Comparison of ENCODE assay signal across 9 cellular contexts in the genomic region with DNA sequence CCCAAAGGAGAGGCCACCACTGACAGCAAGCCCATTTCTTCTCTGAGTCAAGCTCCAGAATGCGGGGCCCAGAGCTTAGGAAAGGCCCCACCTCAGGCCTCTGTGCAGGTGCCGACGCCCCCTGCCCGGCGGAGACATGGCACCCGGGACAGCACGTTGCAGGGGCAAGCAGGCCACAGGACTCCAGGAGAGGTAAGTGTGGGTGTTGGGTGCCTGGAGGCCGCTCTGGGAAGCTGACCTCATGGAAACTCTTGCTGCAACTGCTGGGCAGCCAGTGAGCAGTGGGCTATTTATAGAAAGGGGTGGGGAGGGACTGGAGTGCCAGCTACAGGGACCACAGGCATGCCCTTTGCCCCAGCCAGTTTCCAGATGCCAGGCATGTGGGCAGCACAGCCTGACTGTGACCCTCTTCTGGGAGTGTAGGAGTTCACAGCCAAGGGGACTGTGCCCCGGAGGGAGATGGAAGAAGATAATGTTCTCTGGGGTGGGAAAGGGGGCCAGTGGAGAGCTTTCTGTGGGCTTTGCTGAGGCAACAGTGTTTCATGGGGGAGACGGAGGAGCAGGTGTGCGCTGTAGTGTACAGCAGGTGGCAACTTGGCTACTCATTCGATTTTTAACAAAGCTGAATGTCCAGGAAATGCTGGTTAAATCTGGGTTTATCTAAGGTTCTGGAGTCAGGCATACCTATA. TPM values are rescaled to one million over a fixed set of nuclear protein-coding genes. Genes with fewer than 3 reads are reported as not detected.
DNase-seq lines count a peak whose midpoint lies in the region; ATAC-seq and TF ChIP-seq lines count a peak whose summit lies in the region.
"Had no signal": no experiment of that assay in that cellular context is flagged by ENCODE, and none has a peak within 500 bp of the region (broad histone marks: within the 10 kb centered on the region; RNA-seq: fewer than 3 reads in every experiment).

No MANE protein-coding gene starts in this region.

- H3K27me3 ChIP-seq in right lobe of liver: no peaks in the 10 kb centered on the region
- H3K27me3 ChIP-seq in uterus: no peaks in the 10 kb centered on the region

- H3K36me3 ChIP-seq in right lobe of liver (no peaks in the 10 kb centered on the region), uterus (no peaks in the 10 kb centered on the region)

- no peaks in the 10 kb centered on the region for H3K9me3 ChIP-seq in right lobe of liver
- H3K9me3 ChIP-seq in uterus: no peaks in the 10 kb centered on the region

- H3K4me3 ChIP-seq in choroid plexus epithelial cell (ENCODE audit: low read depth, low read length): no peak overlapping the region
- H3K4me3 ChIP-seq in right lobe of liver: peak overlapping the region in 1 of 3 donors; percentile 9
- H3K4me3 ChIP-seq in uterus: no peak overlapping the region

- TF ChIP-seq POLR2A in right lobe of liver (IDR thresholded peaks at IDR 0.05) (peak; percentile 84), uterus (IDR thresholded peaks at IDR 0.05) (peak in 1 of 2 donors; percentile 20)

- WGBS in right lobe of liver (ENCODE audit: insufficient coverage, low coverage, low lambda C conversion rate, missing lambda C conversion rate): 10% methylated on average over 4 of the region's 12 CpGs

- intact Hi-C loops in right lobe of liver (cut with DNase I): no loop called here
- intact Hi-C loops in uterus (cut with DNase I; ENCODE audit: low total_unique reads): no loop called here
- intact Hi-C loops in head of caudate nucleus (cut with DNase I): no loop called here

- H3K4me1 ChIP-seq in right lobe of liver (peaks cover 0 to 49% (median 19%) of the 10 kb centered on the region in 4 donors), uterus (peaks cover 0 to 4% of the 10 kb centered on the region in 2 donors)

- DNase-seq in NCI-H510A treated with DMSO at 0.1 percent for 48 hours (lab: John Stamatoyannopoulos, UW) (peak; percentile 19), NCI-H510A (lab: John Stamatoyannopoulos, UW) (no peak), choroid plexus epithelial cell (ENCODE audit: low read depth) (peak; percentile 50), right lobe of liver (peak; percentile 88 to 97 (median 95)), uterus (peak; percentile 67 to 74), NCI-H187 (lab: John Stamatoyannopoulos, UW) (no peak), head of caudate nucleus (no peak)
- no peak for DNase-seq in activated CD4-positive, alpha-beta T cell treated with anti-CD3 and anti-CD28 coated beads, Interleukin-2, amount 50 U/mL, for 4 hours
- DNase-seq: NCI-H2081 had no signal

- H3K27ac ChIP-seq in right lobe of liver: peak overlapping the region; percentile 98 to 100 (median 98)
- peak overlapping the region; percentile 33 to 65 for H3K27ac ChIP-seq in uterus

- peak; percentile 80 to 91 (median 85) for ATAC-seq in right lobe of liver

- no peak for TF ChIP-seq CTCF in choroid plexus epithelial cell (conservative IDR thresholded peaks at IDR 0.05; ENCODE audit: low read depth, low read length)
- no peak for TF ChIP-seq CTCF in right lobe of liver (IDR thresholded peaks at IDR 0.05)
- TF ChIP-seq CTCF in uterus (IDR thresholded peaks at IDR 0.05): no peak

RNA-seq across cellular contexts. Expression of a gene that starts 23.7 kb away (rescaled TPM):
- 10 to 100 TPM in 1 of 6 experiments, 1 to 10 TPM in 5; 1.3 to 12.5 (median 5.5) TPM for total RNA-seq in right lobe of liver
- total RNA-seq in uterus: 1 to 10 TPM in 3 of 4 donors, under 1 TPM in 1; 0.88 to 6.3 (median 3.4) TPM

RNA-seq across cellular contexts. Expression of a gene that starts 43.6 kb away (rescaled TPM):
- total RNA-seq in right lobe of liver (10 to 100 TPM; 33.2 to 75.4 (median 49.9) TPM), uterus (under 1 TPM in 2 of 4 donors, not detected in 2; 0.21 to 0.43 TPM)

Comparison
In these comparisons a context has a peak if more than half of its experiments do, and no peak if none do; other contexts are left out.
1. DNase-seq: peak in NCI-H510A treated with DMSO at 0.1 percent for 48 hours (single experiment), choroid plexus epithelial cell (single experiment), right lobe of liver (3 of 3) and uterus (2 of 2); none in NCI-H510A (single experiment), NCI-H187 (0 of 2), activated CD4-positive, alpha-beta T cell treated with anti-CD3 and anti-CD28 coated beads, Interleukin-2, amount 50 U/mL, for 4 hours (0 of 2) and head of caudate nucleus (0 of 42).
2. RNA of a gene that starts 43.6 kb away (total RNA-seq): 33.2 to 75.4 TPM in right lobe of liver; 0.21 to 0.43 TPM in uterus; every median in the first group is over 10 times any median in the second.